9 cellular contexts compared by ENCODE assay signal in the genomic region with DNA sequence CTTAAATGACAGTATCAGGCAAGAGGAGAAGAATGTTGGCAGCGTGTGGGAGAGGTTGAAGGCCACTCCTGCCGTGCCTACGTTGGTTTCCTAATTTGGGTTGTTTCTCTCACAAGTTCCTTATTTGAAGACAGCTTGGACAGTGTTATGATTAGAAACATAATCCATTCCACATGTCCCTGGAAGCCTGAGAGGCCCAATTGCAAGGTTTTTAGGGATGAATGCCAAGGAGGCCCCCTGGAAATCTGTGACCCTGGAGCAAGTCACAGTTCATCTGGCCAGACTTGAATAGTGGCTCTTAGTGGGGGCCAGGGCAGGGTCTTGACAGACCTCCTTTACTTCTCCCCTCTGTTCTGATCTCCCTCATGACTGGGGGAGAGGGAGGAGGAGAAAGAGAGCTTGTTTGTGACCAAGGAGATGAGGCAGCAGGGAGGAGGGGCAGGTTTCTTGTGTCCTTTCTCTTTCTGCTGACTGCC.
DNase-seq lines count a peak whose midpoint lies in the region; TF ChIP-seq lines count a peak whose summit lies in the region.
"Had no signal": no experiment of that assay in that cellular context is flagged by ENCODE, and none has a peak within 500 bp of the region (broad histone marks: within the 10 kb centered on the region; RNA-seq: fewer than 3 reads in every experiment).

No MANE protein-coding gene starts in this region.

- intact Hi-C loops in ovary (cut with DNase I): no loop called here

- H3K9me3 ChIP-seq in SK-N-MC (ENCODE audit: low read depth, low read length) (no peaks in the 10 kb centered on the region; the same call in 1 of the 2 replicates), ovary (no peaks in the 10 kb centered on the region)

- TF ChIP-seq POLR2A in ovary (IDR thresholded peaks at IDR 0.05): no peak

- no peaks in the 10 kb centered on the region for H3K36me3 ChIP-seq in SK-N-MC (ENCODE audit: insufficient read depth, low read length)
- H3K36me3 ChIP-seq in ovary: no peaks in the 10 kb centered on the region

- no peak for TF ChIP-seq CTCF in AG09319 (IDR thresholded peaks at IDR 0.05; ENCODE audit: low read depth, low read length)
- no peak for TF ChIP-seq CTCF in fibroblast of villous mesenchyme (IDR thresholded peaks at IDR 0.05; ENCODE audit: insufficient read depth, low read depth, low read length)
- no peak for TF ChIP-seq CTCF in ovary (IDR thresholded peaks at IDR 0.05)

- DNase-seq in AG09319 (ENCODE audit: extremely low read depth, low read depth): peak; percentile 91
- no peak for DNase-seq in SK-N-MC (ENCODE audit: low read depth, low spot score)
- peak; percentile 76 for DNase-seq in fibroblast of villous mesenchyme (ENCODE audit: low read depth)
- peak; percentile 62 to 75 (median 69) for DNase-seq in ovary
- no peak for DNase-seq in DMS79 treated with DMSO at 0.1 percent for 48 hours (lab: John Stamatoyannopoulos, UW)
- no peak for DNase-seq in HuH-7.5 (ENCODE audit: low spot score)
- DNase-seq in SIG-M5 (lab: John Stamatoyannopoulos, UW): no peak
- no peak for DNase-seq in effector CD4-positive, alpha-beta T cell
- DNase-seq: midbrain had no signal

- 5 to 6% (median 5%) methylated on average over 3 of the region's 3 CpGs for WGBS in ovary, 3 donors

- H3K9ac ChIP-seq in SK-N-MC (ENCODE audit: insufficient read length): peak overlapping the region; percentile 14

- H3K4me1 ChIP-seq in ovary (ENCODE audit: insufficient read depth): peaks cover 11% of the 10 kb centered on the region

- no peak overlapping the region for H3K4me3 ChIP-seq in SK-N-MC
- H3K4me3 ChIP-seq in fibroblast of villous mesenchyme (ENCODE audit: low read depth, low read length): no peak overlapping the region
- H3K4me3 ChIP-seq in ovary: no peak overlapping the region

- H3K27me3 ChIP-seq in ovary: no peaks in the 10 kb centered on the region

- H3K27ac ChIP-seq in SK-N-MC: peak overlapping the region; percentile 43; the same call in 1 of the 2 replicates
- H3K27ac ChIP-seq in ovary: peak overlapping the region; percentile 70 to 78

- no peak for TF ChIP-seq EP300 in ovary (IDR thresholded peaks at IDR 0.05)

Comparison
In these comparisons a context has a peak if more than half of its experiments do, and no peak if none do; other contexts are left out.
1. DNase-seq: peak in AG09319 (single experiment), fibroblast of villous mesenchyme (single experiment) and ovary (5 of 5); none in SK-N-MC (single experiment), DMS79 treated with DMSO at 0.1 percent for 48 hours (single experiment), HuH-7.5 (single experiment), SIG-M5 (single experiment) and effector CD4-positive, alpha-beta T cell (single experiment).